Comparison of ENCODE assay signal across 1 cellular context in genomic region chr18:58176915-58177717, GRCh38.
TF ChIP-seq lines count a peak whose summit lies in the region.

No MANE protein-coding gene starts in this region.

TF ChIP-seq in H1, 55 proteins besides CTCF, POLR2A, EP300 and RAD21:
- TF ChIP-seq KDM5A (IDR thresholded peaks at IDR 0.05; ENCODE audit: low read length) (no peak), CHD1 (IDR thresholded peaks at IDR 0.05; ENCODE audit: low read depth, low read length) (no peak), HDAC2 (IDR thresholded peaks at IDR 0.05; ENCODE audit: borderline replicate concordance in 1 of 2, low read depth in 2 of 2, low read length in 2 of 2) (no peak), ATF2 (IDR thresholded peaks at IDR 0.05; ENCODE audit: low read length) (no peak), YY1 (IDR thresholded peaks at IDR 0.05; ENCODE audit: low read depth, low read length) (no peak), CREB1 (IDR thresholded peaks at IDR 0.05) (no peak), TBP (IDR thresholded peaks at IDR 0.05; ENCODE audit: low read depth, low read length) (no peak), SIN3A (conservative IDR thresholded peaks at IDR 0.05 in 1 of 2, IDR thresholded peaks at IDR 0.05 in 1 of 2; ENCODE audit: low read depth in 1 of 2, low read length in 2 of 2) (no peak), NANOG (IDR thresholded peaks at IDR 0.05; ENCODE audit: insufficient read depth, low read depth, low read length, poor library complexity, severe bottlenecking) (no peak), GTF2F1 (IDR thresholded peaks at IDR 0.05; ENCODE audit: borderline replicate concordance, low read depth, low read length) (no peak), KDM4A (IDR thresholded peaks at IDR 0.05; ENCODE audit: low read depth, low read length, severe bottlenecking) (no peak), RFX5 (IDR thresholded peaks at IDR 0.05; ENCODE audit: borderline replicate concordance, low read depth, low read length) (no peak), SP2 (IDR thresholded peaks at IDR 0.05; ENCODE audit: low read length) (no peak), MAX (IDR thresholded peaks at IDR 0.05) (no peak), FOSL1 (IDR thresholded peaks at IDR 0.05; ENCODE audit: insufficient read depth, low read depth, low read length) (no peak), EGR1 (IDR thresholded peaks at IDR 0.05; ENCODE audit: borderline replicate concordance, low read depth, low read length) (no peak), BCL11A (IDR thresholded peaks at IDR 0.05; ENCODE audit: low read depth in 2 of 2, low read length in 2 of 2) (no peak), TCF12 (IDR thresholded peaks at IDR 0.05; ENCODE audit: low read depth, low read length) (no peak)
- TF ChIP-seq, protein P1, sequence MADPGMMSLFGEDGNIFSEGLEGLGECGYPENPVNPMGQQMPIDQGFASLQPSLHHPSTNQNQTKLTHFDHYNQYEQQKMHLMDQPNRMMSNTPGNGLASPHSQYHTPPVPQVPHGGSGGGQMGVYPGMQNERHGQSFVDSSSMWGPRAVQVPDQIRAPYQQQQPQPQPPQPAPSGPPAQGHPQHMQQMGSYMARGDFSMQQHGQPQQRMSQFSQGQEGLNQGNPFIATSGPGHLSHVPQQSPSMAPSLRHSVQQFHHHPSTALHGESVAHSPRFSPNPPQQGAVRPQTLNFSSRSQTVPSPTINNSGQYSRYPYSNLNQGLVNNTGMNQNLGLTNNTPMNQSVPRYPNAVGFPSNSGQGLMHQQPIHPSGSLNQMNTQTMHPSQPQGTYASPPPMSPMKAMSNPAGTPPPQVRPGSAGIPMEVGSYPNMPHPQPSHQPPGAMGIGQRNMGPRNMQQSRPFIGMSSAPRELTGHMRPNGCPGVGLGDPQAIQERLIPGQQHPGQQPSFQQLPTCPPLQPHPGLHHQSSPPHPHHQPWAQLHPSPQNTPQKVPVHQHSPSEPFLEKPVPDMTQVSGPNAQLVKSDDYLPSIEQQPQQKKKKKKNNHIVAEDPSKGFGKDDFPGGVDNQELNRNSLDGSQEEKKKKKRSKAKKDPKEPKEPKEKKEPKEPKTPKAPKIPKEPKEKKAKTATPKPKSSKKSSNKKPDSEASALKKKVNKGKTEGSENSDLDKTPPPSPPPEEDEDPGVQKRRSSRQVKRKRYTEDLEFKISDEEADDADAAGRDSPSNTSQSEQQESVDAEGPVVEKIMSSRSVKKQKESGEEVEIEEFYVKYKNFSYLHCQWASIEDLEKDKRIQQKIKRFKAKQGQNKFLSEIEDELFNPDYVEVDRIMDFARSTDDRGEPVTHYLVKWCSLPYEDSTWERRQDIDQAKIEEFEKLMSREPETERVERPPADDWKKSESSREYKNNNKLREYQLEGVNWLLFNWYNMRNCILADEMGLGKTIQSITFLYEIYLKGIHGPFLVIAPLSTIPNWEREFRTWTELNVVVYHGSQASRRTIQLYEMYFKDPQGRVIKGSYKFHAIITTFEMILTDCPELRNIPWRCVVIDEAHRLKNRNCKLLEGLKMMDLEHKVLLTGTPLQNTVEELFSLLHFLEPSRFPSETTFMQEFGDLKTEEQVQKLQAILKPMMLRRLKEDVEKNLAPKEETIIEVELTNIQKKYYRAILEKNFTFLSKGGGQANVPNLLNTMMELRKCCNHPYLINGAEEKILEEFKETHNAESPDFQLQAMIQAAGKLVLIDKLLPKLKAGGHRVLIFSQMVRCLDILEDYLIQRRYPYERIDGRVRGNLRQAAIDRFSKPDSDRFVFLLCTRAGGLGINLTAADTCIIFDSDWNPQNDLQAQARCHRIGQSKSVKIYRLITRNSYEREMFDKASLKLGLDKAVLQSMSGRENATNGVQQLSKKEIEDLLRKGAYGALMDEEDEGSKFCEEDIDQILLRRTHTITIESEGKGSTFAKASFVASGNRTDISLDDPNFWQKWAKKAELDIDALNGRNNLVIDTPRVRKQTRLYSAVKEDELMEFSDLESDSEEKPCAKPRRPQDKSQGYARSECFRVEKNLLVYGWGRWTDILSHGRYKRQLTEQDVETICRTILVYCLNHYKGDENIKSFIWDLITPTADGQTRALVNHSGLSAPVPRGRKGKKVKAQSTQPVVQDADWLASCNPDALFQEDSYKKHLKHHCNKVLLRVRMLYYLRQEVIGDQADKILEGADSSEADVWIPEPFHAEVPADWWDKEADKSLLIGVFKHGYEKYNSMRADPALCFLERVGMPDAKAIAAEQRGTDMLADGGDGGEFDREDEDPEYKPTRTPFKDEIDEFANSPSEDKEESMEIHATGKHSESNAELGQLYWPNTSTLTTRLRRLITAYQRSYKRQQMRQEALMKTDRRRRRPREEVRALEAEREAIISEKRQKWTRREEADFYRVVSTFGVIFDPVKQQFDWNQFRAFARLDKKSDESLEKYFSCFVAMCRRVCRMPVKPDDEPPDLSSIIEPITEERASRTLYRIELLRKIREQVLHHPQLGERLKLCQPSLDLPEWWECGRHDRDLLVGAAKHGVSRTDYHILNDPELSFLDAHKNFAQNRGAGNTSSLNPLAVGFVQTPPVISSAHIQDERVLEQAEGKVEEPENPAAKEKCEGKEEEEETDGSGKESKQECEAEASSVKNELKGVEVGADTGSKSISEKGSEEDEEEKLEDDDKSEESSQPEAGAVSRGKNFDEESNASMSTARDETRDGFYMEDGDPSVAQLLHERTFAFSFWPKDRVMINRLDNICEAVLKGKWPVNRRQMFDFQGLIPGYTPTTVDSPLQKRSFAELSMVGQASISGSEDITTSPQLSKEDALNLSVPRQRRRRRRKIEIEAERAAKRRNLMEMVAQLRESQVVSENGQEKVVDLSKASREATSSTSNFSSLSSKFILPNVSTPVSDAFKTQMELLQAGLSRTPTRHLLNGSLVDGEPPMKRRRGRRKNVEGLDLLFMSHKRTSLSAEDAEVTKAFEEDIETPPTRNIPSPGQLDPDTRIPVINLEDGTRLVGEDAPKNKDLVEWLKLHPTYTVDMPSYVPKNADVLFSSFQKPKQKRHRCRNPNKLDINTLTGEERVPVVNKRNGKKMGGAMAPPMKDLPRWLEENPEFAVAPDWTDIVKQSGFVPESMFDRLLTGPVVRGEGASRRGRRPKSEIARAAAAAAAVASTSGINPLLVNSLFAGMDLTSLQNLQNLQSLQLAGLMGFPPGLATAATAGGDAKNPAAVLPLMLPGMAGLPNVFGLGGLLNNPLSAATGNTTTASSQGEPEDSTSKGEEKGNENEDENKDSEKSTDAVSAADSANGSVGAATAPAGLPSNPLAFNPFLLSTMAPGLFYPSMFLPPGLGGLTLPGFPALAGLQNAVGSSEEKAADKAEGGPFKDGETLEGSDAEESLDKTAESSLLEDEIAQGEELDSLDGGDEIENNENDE (IDR thresholded peaks at IDR 0.05; ENCODE audit: insufficient replicate concordance, low read length) = no peak
TF ChIP-seq in H1: peak in this region for 0.
